ENCODE assay signal across 8 cellular contexts in genomic region chr4:142406051-142406549, GRCh38.
DNase-seq lines count a peak whose midpoint lies in the region; ATAC-seq and TF ChIP-seq lines count a peak whose summit lies in the region.

No MANE protein-coding gene starts in this region.

- H3K36me3 Mint-ChIP-seq in MCF 10A (ENCODE audit: insufficient read depth, unreplicated experiment) (no peaks in the 10 kb centered on the region), nephron progenitor cell (ENCODE audit: low read depth) (no peaks in the 10 kb centered on the region)

- POLR2A ChIA-PET in MCF 10A (lab: Yijun Ruan, JAX) = interaction anchor here (0.7 to 6.8 kb wide), 19 partner anchors 11 to 372 kb away, joined by 3 to 48 read pairs (median 6); no protein-coding TSS in a partner anchor

- H3K4me1 ChIP-seq in HUES64 (ENCODE audit: insufficient read depth, low read length) = peaks cover 60% of the 10 kb centered on the region

- H3K4me3 Mint-ChIP-seq in MCF 10A (ENCODE audit: unreplicated experiment) (peak overlapping the region; percentile 80), nephron progenitor cell (peak overlapping the region; percentile 94)

- H3K4me1 Mint-ChIP-seq in MCF 10A (ENCODE audit: insufficient read depth, unreplicated experiment) (peaks cover 41% of the 10 kb centered on the region), nephron progenitor cell (peaks cover 65% of the 10 kb centered on the region)

- WGBS in HUES64 = 58% methylated on average over 3 of the region's 5 CpGs

- H3K27me3 ChIP-seq in HUES64 (ENCODE audit: insufficient read depth, low read length) = no peaks in the 10 kb centered on the region

- H3K9ac ChIP-seq in HUES64 (ENCODE audit: low read depth, low read length) = no peak overlapping the region

- no peak for ATAC-seq in HG02588 (IDR thresholded peaks at IDR 0.05; ENCODE audit: unreplicated experiment)

- H3K27ac Mint-ChIP-seq in MCF 10A (ENCODE audit: low read depth, unreplicated experiment) = peak overlapping the region; percentile 84
- H3K27ac Mint-ChIP-seq in nephron progenitor cell = peak overlapping the region; percentile 95

- CTCF ChIA-PET in MCF 10A (lab: Yijun Ruan, JAX) = interaction anchor here (0.6 to 3.2 kb wide), 6 partner anchors 33 to 608 kb away, joined by 3 to 18 read pairs (median 4); no protein-coding TSS in a partner anchor

- peak overlapping the region; percentile 51 for H3K27ac ChIP-seq in HUES64 (ENCODE audit: low read depth, low read length)

- H3K9me3 Mint-ChIP-seq in MCF 10A (ENCODE audit: unreplicated experiment) (no peaks in the 10 kb centered on the region), nephron progenitor cell (no peaks in the 10 kb centered on the region)

- no peaks in the 10 kb centered on the region for H3K27me3 Mint-ChIP-seq in MCF 10A (ENCODE audit: insufficient read depth, unreplicated experiment)
- H3K27me3 Mint-ChIP-seq in nephron progenitor cell (ENCODE audit: low read depth, poor library complexity) = no peaks in the 10 kb centered on the region

- H3K9me3 ChIP-seq in HUES64 (ENCODE audit: insufficient read depth, low read depth, low read length) = no peaks in the 10 kb centered on the region

- H3K36me3 ChIP-seq in HUES64 (ENCODE audit: insufficient read depth, low read length) = no peaks in the 10 kb centered on the region

- H3K4me3 ChIP-seq in HUES64 (ENCODE audit: low read length) = no peak overlapping the region

- intact Hi-C loops in MCF 10A (cut with micrococcal nuclease) = loop anchor here (5.0 kb wide), 2 partner anchors 34 to 54 kb away; no protein-coding TSS in a partner anchor

- peak; percentile 68 for DNase-seq in EL
- DNase-seq in MCF 10A (ENCODE audit: unreplicated experiment) = peak; percentile 49
- peak; percentile 6 for DNase-seq in nephron progenitor cell
- DNase-seq in effector CD4-positive, alpha-beta T cell = no peak
- no peak for DNase-seq in SIG-M5 (lab: John Stamatoyannopoulos, UW)
- DNase-seq in foreskin melanocyte = no peak

- TF ChIP-seq CTCF in MCF 10A (IDR thresholded peaks at IDR 0.05; ENCODE audit: unreplicated experiment) (no peak), nephron progenitor cell (IDR thresholded peaks at IDR 0.05) (no peak)

- no TSS peak for BruUV-seq in MCF 10A (replicated peaks; lab: Mats Ljungman, UMichigan)

Comparison
In these comparisons a context has a peak if more than half of its experiments do, and no peak if none do; other contexts are left out.
1. DNase-seq: peak in EL (single experiment), MCF 10A (single experiment) and nephron progenitor cell (single experiment); none in effector CD4-positive, alpha-beta T cell (single experiment), SIG-M5 (single experiment) and foreskin melanocyte (single experiment).